ENCODE assay signal across 8 cellular contexts in genomic region chr17:18182978-18183333, GRCh38. TPM values are rescaled to one million over a fixed set of nuclear protein-coding genes. Genes with fewer than 3 reads are reported as not detected.
A peak's percentile ranks its signal among the peaks of the same experiment; 100 is the strongest.
DNase-seq lines count a peak whose midpoint lies in the region; ATAC-seq, FAIRE-seq and TF ChIP-seq lines count a peak whose summit lies in the region.

No MANE protein-coding gene starts in this region.

- no peaks in the 10 kb centered on the region for H3K9me3 ChIP-seq in T-helper 17 cell (ENCODE audit: control insufficient read depth, low read length, poor library complexity, severe bottlenecking)
- no peaks in the 10 kb centered on the region for H3K9me3 ChIP-seq in iPS-15b (ENCODE audit: control insufficient read depth, insufficient read depth, low read length)

- H3K36me3 Mint-ChIP-seq in T-helper 17 cell (ENCODE audit: low read depth): peaks cover 2% of the 10 kb centered on the region

- H3K4me3 ChIP-seq in HL-60 (replicated peaks; ENCODE audit: insufficient read depth, low read length) (peak overlapping the region; percentile 33), iPS-15b (ENCODE audit: low read depth, low read length) (peak overlapping the region; percentile 87)

- H3K27ac ChIP-seq in HL-60 (replicated peaks) (peak overlapping the region; percentile 99), angular gyrus (ENCODE audit: low read depth, low read length) (peak overlapping the region; percentile 96)

- peak; percentile 55 for DNase-seq in D721Med (ENCODE audit: insufficient read length, low spot score)
- peak; percentile 83 for DNase-seq in GM20000 (ENCODE audit: low spot score)
- peak in 1 of 2 experiments; percentile 64 for DNase-seq in HL-60 (ENCODE audit: low read depth in 1 of 2, low spot score in 1 of 2)
- peak; percentile 64 to 74 (median 72) for DNase-seq in T-helper 17 cell
- DNase-seq in stimulated activated CD4-positive, alpha-beta T cell treated with anti-CD3 and anti-CD28 coated beads, Interleukin-12 subunit alpha, Interleukin-12 subunit beta, amount 100 ng/mL, for 24 hours (ENCODE audit: low read depth in 2 of 2): peak; percentile 71 to 82
- no peak for DNase-seq in G401 (ENCODE audit: low spot score)

- FAIRE-seq in D721Med (lab: Jason Lieb, UNC): no peak

- peak overlapping the region; percentile 94 for H3K4me3 Mint-ChIP-seq in T-helper 17 cell

- H3K27ac Mint-ChIP-seq in T-helper 17 cell: peak overlapping the region; percentile 96

- ATAC-seq in T-helper 17 cell: peak; percentile 44

- peak overlapping the region; percentile 87 for H3K9ac ChIP-seq in iPS-15b (ENCODE audit: low read depth, low read length)

- H3K4me1 ChIP-seq in iPS-15b (ENCODE audit: control insufficient read depth, insufficient read depth, low read length): peaks cover 13% of the 10 kb centered on the region

- H3K27me3 Mint-ChIP-seq in T-helper 17 cell: no peaks in the 10 kb centered on the region

- peaks cover 4% of the 10 kb centered on the region for H3K36me3 ChIP-seq in iPS-15b (ENCODE audit: control insufficient read depth, insufficient read depth, low read length)

- H3K27me3 ChIP-seq in HL-60 (ENCODE audit: insufficient read depth, poor library complexity, severe bottlenecking) (no peaks in the 10 kb centered on the region), iPS-15b (ENCODE audit: control insufficient read depth, insufficient read depth, low read length) (no peaks in the 10 kb centered on the region)

- in situ Hi-C loops in G401 (cut with HindIII; ENCODE audit: low sequenced_read_pairs): no loop called here

- no peak for TF ChIP-seq CTCF in D721Med (IDR thresholded peaks at IDR 0.05; ENCODE audit: insufficient read depth, missing control alignments)
- TF ChIP-seq CTCF in GM20000 (IDR thresholded peaks at IDR 0.05; ENCODE audit: extremely low read depth, missing control alignments): no peak
- TF ChIP-seq CTCF in HL-60 (IDR thresholded peaks at IDR 0.05; ENCODE audit: insufficient read depth, low read length): no peak

- peaks cover 34% of the 10 kb centered on the region for H3K4me1 Mint-ChIP-seq in T-helper 17 cell

RNA-seq across cellular contexts. Expression of gene ALKBH5, which starts 0.7 kb away (rescaled TPM):
- total RNA-seq in T-helper 17 cell: 100 to 1,000 TPM; 100 to 104 TPM
- 85.0 and 116 TPM in 2 replicates for total RNA-seq in G401 (2014; rRNA removed; shearing (Covaris generic))

RNA-seq across cellular contexts. Expression of gene LLGL1, which starts 42.5 kb away (rescaled TPM):
- total RNA-seq in T-helper 17 cell: 10 to 100 TPM; 14.6 to 16.2 TPM
- 67.1 and 74.6 TPM in 2 replicates for total RNA-seq in G401 (2014; rRNA removed; shearing (Covaris generic))
